ENCODE assay signal across 15 cellular contexts in the genomic region with DNA sequence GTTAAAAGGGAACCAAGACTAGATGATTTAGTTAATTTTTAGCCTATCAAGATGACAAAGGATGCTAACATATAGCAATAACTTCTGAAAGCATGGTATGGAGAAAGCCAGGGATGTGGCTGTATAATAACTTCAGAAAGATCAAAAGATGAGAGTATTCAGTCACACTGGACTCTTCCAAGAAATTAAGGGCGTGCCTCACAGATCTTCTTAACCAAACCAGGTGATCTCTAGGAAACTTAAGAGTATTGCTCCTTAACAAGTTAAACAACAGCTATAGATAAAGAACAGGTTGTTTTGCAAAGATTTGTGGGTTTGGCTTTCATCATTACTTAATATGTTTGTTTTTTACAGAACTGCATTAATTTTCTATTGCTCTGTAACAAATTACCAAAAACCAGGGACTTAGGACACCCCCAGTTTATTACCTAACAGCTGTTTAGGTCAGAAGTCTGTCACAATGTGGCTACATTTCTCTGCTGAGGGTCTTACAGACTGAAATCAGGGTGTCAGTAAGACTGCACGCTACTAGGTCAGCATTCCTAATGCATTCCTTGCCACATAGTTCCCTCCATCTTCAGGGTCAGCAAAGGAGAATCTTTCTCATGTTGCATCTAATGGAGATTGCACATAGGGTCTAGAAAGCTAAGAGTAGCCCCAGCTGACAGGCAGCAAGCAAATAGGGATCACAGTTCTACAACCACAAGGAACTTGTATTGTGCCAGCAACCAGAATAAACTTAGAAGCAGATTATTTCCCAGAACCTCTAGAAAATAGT.
"Had no signal": no experiment of that assay in that cellular context is flagged by ENCODE, and none has a peak within 500 bp of the region (broad histone marks: within the 10 kb centered on the region; RNA-seq: fewer than 3 reads in every experiment).

No MANE protein-coding gene starts in this region.

- H3K4me3 Mint-ChIP-seq: immature natural killer cell; naive thymus-derived CD8-positive, alpha-beta T cell had no signal

- H3K27ac Mint-ChIP-seq: naive thymus-derived CD8-positive, alpha-beta T cell had no signal

- H3K9me3 ChIP-seq: esophagus squamous epithelium had no signal

- ATAC-seq: foreskin keratinocyte; left cardiac atrium; naive thymus-derived CD8-positive, alpha-beta T cell; sciatic nerve had no signal

- DNase-seq: dermis blood vessel endothelial cell; esophagus squamous epithelium; foreskin keratinocyte; immature natural killer cell; kidney; left cardiac atrium; left ventricle myocardium inferior; naive thymus-derived CD8-positive, alpha-beta T cell; posterior cingulate gyrus; small intestine; stimulated activated CD4-positive, alpha-beta T cell treated with anti-CD3 and anti-CD28 coated beads, Interleukin-2, amount 100 ng/mL, for 48 hours; stimulated activated naive CD4-positive, alpha-beta T cell treated with Interleukin-2 at 50 U/mL for 16 hours; trophoblast cell had no signal

- H3K27me3 Mint-ChIP-seq: naive thymus-derived CD8-positive, alpha-beta T cell had no signal

- H3K27me3 ChIP-seq: esophagus squamous epithelium, foreskin keratinocyte had no signal

- H3K4me3 ChIP-seq: esophagus squamous epithelium, left ventricle myocardium inferior, lung had no signal

- H3K27ac ChIP-seq: esophagus squamous epithelium, foreskin keratinocyte, left ventricle myocardium inferior had no signal
